Comparison of ENCODE assay signal across 1 cellular context in the genomic region with DNA sequence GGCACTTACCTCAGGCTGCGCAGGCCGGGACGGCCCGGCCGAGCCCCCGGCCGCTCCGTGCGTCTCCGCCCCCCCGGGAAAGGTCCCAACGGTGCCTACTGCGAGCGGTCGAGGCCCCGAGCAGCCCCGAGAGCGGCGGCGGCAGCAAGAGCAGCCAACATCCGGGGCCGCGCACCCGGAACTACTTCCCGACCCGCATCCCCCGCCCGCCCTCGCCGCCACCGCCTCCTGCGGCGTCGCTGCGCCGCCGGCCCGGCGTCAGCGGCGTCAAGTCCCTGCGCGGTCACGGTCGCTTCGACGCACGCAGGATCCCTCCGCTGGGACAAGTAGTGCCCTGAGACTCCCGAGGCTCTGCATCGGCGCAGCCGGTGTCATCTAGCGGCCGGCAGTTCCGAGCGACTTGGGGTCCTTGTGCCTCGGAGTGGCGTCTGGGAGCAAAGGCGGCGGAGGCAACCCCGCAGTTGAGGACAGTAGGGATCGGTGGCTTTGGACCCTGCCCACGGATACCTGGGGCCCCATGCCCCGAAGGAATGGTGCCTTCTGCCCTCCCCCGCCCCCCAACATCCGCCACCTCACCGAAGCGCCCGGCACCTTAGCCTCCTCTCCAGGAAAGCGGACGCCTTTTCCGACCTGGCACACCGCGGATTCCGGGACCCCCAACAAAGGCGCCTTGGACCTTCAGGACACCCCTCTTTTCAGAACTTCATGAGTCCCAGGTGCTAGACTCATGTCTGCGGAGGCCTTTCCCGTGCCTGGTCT.
TF ChIP-seq lines count a peak whose summit lies in the region.

A gene (minus strand): TSS at position 186 of the 759 bp plus-strand sequence. CDS start 24,142 bp downstream, outside the sequence.

TF ChIP-seq in HepG2, 621 proteins besides CTCF, POLR2A, EP300 and RAD21 (continued from another document and continues in another):
- TF ChIP-seq, protein P1, sequence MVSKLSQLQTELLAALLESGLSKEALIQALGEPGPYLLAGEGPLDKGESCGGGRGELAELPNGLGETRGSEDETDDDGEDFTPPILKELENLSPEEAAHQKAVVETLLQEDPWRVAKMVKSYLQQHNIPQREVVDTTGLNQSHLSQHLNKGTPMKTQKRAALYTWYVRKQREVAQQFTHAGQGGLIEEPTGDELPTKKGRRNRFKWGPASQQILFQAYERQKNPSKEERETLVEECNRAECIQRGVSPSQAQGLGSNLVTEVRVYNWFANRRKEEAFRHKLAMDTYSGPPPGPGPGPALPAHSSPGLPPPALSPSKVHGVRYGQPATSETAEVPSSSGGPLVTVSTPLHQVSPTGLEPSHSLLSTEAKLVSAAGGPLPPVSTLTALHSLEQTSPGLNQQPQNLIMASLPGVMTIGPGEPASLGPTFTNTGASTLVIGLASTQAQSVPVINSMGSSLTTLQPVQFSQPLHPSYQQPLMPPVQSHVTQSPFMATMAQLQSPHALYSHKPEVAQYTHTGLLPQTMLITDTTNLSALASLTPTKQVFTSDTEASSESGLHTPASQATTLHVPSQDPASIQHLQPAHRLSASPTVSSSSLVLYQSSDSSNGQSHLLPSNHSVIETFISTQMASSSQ (IDR thresholded peaks at IDR 0.05; ENCODE audit: low read depth): peak; percentile 45; the same call in 1 of the 2 replicates
- TF ChIP-seq, protein P1 (CRISPR knock-in tag; IDR thresholded peaks at IDR 0.05; ENCODE audit: borderline replicate concordance): peak; percentile 72
- TF ChIP-seq ZNF556 (CRISPR knock-in tag; IDR thresholded peaks at IDR 0.05; ENCODE audit: borderline replicate concordance) (peak; percentile 94; the same call in 1 of the 2 replicates), ZNF572 (CRISPR knock-in tag; IDR thresholded peaks at IDR 0.05) (0 out of 2 replicates have a peak, but pooled peaks have one; percentile 39), SRSF9 (IDR thresholded peaks at IDR 0.05; ENCODE audit: borderline replicate concordance, insufficient read depth, low read depth, low read length, poor library complexity, severe bottlenecking) (no peak), ZNF879 (CRISPR knock-in tag; IDR thresholded peaks at IDR 0.05) (no peak; the same call in 1 of the 2 replicates), HNF4A (CRISPR knock-in tag; IDR thresholded peaks at IDR 0.05) (peak; percentile 60), NR2F1 (CRISPR knock-in tag; IDR thresholded peaks at IDR 0.05) (no peak), ADNP (CRISPR knock-in tag; IDR thresholded peaks at IDR 0.05) (peak; percentile 42; the same call in 1 of the 2 replicates), THAP11 (CRISPR knock-in tag; IDR thresholded peaks at IDR 0.05) (peak; percentile 94), ZBTB38 (CRISPR knock-in tag; IDR thresholded peaks at IDR 0.05) (peak; percentile 94), ZNF354B (CRISPR knock-in tag; IDR thresholded peaks at IDR 0.05) (no peak), ZNF724P (CRISPR knock-in tag; IDR thresholded peaks at IDR 0.05; ENCODE audit: borderline replicate concordance) (peak; percentile 92; the same call in 1 of the 2 replicates), ATF7-NPFF (CRISPR knock-in tag; IDR thresholded peaks at IDR 0.05; ENCODE audit: low read depth) (peak; percentile 85), ZNF543 (CRISPR knock-in tag; IDR thresholded peaks at IDR 0.05) (no peak; the same call in 1 of the 2 replicates), MAFF (IDR thresholded peaks at IDR 0.05; ENCODE audit: low read depth, low read length) (no peak), HNRNPUL1 (IDR thresholded peaks at IDR 0.05; ENCODE audit: low read depth, low read length) (no peak), ZFP36L2 (CRISPR knock-in tag; IDR thresholded peaks at IDR 0.05) (no peak), ZSCAN29 (CRISPR knock-in tag; conservative IDR thresholded peaks at IDR 0.05) (no peak), ZFP36 (IDR thresholded peaks at IDR 0.05; ENCODE audit: borderline replicate concordance, low read depth, low read length, partially characterized antibody) (no peak), KAT2B (IDR thresholded peaks at IDR 0.05; ENCODE audit: borderline replicate concordance, low read depth, low read length) (no peak), ZNF720 (CRISPR knock-in tag; IDR thresholded peaks at IDR 0.05) (no peak), CENPX (CRISPR knock-in tag; IDR thresholded peaks at IDR 0.05) (no peak), SP1 (IDR thresholded peaks at IDR 0.05) (no peak), SP1 (CRISPR knock-in tag; IDR thresholded peaks at IDR 0.05) (peak; percentile 96), ZNF562 (CRISPR knock-in tag; IDR thresholded peaks at IDR 0.05; ENCODE audit: borderline replicate concordance) (no peak), ZNF841 (CRISPR knock-in tag; IDR thresholded peaks at IDR 0.05; ENCODE audit: borderline replicate concordance) (no peak; the same call in 1 of the 2 replicates), CC2D1A (CRISPR knock-in tag; IDR thresholded peaks at IDR 0.05) (peak; percentile 95), ZBTB3 (CRISPR knock-in tag; IDR thresholded peaks at IDR 0.05; ENCODE audit: borderline replicate concordance, low read depth) (peak; percentile 28; the same call in 1 of the 2 replicates), TRIM24 (CRISPR knock-in tag; IDR thresholded peaks at IDR 0.05) (no peak), GATA4 (IDR thresholded peaks at IDR 0.05; ENCODE audit: borderline replicate concordance, low read depth) (0 out of 2 replicates have a peak, but pooled peaks have one; percentile 32)
- TF ChIP-seq, protein P2, sequence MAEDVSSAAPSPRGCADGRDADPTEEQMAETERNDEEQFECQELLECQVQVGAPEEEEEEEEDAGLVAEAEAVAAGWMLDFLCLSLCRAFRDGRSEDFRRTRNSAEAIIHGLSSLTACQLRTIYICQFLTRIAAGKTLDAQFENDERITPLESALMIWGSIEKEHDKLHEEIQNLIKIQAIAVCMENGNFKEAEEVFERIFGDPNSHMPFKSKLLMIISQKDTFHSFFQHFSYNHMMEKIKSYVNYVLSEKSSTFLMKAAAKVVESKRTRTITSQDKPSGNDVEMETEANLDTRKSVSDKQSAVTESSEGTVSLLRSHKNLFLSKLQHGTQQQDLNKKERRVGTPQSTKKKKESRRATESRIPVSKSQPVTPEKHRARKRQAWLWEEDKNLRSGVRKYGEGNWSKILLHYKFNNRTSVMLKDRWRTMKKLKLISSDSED (CRISPR knock-in tag; IDR thresholded peaks at IDR 0.05): peak; percentile 51; the same call in 1 of the 2 replicates
- TF ChIP-seq, protein P3, sequence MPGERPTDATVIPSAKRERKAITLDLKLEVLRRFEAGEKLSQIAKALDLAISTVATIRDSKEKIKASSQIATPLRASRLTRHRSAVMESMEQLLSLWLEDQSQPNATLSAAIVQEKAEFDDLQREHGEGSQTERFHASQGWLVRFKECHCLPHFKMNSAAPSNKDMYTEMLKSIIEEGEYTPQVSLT (CRISPR knock-in tag; IDR thresholded peaks at IDR 0.05; ENCODE audit: borderline replicate concordance, low read depth): no peak
- TF ChIP-seq, protein P4, sequence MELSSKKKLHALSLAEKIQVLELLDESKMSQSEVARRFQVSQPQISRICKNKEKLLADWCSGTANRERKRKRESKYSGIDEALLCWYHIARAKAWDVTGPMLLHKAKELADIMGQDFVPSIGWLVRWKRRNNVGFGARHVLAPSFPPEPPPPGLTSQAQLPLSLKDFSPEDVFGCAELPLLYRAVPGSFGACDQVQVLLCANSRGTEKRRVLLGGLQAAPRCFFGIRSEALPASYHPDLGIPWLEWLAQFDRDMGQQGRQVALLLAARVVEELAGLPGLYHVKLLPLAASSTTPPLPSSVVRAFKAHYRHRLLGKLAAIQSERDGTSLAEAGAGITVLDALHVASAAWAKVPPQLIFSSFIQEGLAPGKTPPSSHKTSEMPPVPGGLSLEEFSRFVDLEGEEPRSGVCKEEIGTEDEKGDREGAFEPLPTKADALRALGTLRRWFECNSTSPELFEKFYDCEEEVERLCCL (CRISPR knock-in tag; IDR thresholded peaks at IDR 0.05; ENCODE audit: borderline replicate concordance): peak; percentile 31; the same call in 1 of the 2 replicates
- TF ChIP-seq, protein P5, sequence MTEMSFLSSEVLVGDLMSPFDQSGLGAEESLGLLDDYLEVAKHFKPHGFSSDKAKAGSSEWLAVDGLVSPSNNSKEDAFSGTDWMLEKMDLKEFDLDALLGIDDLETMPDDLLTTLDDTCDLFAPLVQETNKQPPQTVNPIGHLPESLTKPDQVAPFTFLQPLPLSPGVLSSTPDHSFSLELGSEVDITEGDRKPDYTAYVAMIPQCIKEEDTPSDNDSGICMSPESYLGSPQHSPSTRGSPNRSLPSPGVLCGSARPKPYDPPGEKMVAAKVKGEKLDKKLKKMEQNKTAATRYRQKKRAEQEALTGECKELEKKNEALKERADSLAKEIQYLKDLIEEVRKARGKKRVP (CRISPR knock-in tag; IDR thresholded peaks at IDR 0.05): peak in 1 of 2 experiments; percentile 73; a peak in 2 of 4 replicates
- TF ChIP-seq, protein P6, sequence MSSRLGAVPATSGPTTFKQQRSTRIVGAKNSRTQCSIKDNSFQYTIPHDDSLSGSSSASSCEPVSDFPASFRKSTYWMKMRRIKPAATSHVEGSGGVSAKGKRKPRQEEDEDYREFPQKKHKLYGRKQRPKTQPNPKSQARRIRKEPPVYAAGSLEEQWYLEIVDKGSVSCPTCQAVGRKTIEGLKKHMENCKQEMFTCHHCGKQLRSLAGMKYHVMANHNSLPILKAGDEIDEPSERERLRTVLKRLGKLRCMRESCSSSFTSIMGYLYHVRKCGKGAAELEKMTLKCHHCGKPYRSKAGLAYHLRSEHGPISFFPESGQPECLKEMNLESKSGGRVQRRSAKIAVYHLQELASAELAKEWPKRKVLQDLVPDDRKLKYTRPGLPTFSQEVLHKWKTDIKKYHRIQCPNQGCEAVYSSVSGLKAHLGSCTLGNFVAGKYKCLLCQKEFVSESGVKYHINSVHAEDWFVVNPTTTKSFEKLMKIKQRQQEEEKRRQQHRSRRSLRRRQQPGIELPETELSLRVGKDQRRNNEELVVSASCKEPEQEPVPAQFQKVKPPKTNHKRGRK (CRISPR knock-in tag; IDR thresholded peaks at IDR 0.05): no peak
- TF ChIP-seq, protein P7, sequence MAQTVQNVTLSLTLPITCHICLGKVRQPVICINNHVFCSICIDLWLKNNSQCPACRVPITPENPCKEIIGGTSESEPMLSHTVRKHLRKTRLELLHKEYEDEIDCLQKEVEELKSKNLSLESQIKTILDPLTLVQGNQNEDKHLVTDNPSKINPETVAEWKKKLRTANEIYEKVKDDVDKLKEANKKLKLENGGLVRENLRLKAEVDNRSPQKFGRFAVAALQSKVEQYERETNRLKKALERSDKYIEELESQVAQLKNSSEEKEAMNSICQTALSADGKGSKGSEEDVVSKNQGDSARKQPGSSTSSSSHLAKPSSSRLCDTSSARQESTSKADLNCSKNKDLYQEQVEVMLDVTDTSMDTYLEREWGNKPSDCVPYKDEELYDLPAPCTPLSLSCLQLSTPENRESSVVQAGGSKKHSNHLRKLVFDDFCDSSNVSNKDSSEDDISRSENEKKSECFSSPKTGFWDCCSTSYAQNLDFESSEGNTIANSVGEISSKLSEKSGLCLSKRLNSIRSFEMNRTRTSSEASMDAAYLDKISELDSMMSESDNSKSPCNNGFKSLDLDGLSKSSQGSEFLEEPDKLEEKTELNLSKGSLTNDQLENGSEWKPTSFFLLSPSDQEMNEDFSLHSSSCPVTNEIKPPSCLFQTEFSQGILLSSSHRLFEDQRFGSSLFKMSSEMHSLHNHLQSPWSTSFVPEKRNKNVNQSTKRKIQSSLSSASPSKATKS (CRISPR knock-in tag; IDR thresholded peaks at IDR 0.05): no peak
- TF ChIP-seq, protein P8, sequence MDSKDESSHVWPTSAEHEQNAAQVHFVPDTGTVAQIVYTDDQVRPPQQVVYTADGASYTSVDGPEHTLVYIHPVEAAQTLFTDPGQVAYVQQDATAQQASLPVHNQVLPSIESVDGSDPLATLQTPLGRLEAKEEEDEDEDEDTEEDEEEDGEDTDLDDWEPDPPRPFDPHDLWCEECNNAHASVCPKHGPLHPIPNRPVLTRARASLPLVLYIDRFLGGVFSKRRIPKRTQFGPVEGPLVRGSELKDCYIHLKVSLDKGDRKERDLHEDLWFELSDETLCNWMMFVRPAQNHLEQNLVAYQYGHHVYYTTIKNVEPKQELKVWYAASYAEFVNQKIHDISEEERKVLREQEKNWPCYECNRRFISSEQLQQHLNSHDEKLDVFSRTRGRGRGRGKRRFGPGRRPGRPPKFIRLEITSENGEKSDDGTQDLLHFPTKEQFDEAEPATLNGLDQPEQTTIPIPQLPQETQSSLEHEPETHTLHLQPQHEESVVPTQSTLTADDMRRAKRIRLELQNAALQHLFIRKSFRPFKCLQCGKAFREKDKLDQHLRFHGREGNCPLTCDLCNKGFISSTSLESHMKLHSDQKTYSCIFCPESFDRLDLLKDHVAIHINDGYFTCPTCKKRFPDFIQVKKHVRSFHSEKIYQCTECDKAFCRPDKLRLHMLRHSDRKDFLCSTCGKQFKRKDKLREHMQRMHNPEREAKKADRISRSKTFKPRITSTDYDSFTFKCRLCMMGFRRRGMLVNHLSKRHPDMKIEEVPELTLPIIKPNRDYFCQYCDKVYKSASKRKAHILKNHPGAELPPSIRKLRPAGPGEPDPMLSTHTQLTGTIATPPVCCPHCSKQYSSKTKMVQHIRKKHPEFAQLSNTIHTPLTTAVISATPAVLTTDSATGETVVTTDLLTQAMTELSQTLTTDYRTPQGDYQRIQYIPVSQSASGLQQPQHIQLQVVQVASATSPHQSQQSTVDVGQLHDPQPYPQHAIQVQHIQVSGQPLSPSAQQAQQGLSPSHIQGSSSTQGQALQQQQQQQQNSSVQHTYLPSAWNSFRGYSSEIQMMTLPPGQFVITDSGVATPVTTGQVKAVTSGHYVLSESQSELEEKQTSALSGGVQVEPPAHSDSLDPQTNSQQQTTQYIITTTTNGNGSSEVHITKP (CRISPR knock-in tag; IDR thresholded peaks at IDR 0.05; ENCODE audit: low read depth): peak; percentile 81
- TF ChIP-seq, protein P9, sequence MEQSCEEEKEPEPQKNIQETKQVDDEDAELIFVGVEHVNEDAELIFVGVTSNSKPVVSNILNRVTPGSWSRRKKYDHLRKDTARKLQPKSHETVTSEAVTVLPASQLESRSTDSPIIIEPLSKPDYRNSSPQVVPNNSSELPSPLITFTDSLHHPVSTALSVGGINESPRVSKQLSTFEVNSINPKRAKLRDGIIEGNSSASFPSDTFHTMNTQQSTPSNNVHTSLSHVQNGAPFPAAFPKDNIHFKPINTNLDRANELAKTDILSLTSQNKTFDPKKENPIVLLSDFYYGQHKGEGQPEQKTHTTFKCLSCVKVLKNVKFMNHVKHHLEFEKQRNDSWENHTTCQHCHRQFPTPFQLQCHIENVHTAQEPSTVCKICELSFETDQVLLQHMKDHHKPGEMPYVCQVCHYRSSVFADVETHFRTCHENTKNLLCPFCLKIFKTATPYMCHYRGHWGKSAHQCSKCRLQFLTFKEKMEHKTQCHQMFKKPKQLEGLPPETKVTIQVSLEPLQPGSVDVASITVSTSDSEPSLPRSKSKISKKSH (CRISPR knock-in tag; IDR thresholded peaks at IDR 0.05; ENCODE audit: borderline replicate concordance): peak; percentile 92
